1 cellular context compared by ENCODE assay signal in genomic region chr16:6483634-6484033, GRCh38.
A peak's percentile ranks its signal among the peaks of the same experiment; 100 is the strongest.
TF ChIP-seq lines count a peak whose summit lies in the region.

No MANE protein-coding gene starts in this region.

TF ChIP-seq in H1, 55 proteins besides CTCF, POLR2A, EP300 and RAD21 (continued from another document):
- TF ChIP-seq CHD1 (IDR thresholded peaks at IDR 0.05; ENCODE audit: low read depth, low read length) (no peak), ASH2L (IDR thresholded peaks at IDR 0.05; ENCODE audit: low read length) (peak; percentile 51), KDM4A (IDR thresholded peaks at IDR 0.05; ENCODE audit: low read depth, low read length, severe bottlenecking) (peak; percentile 71), TBP (IDR thresholded peaks at IDR 0.05; ENCODE audit: low read depth, low read length) (peak; percentile 61; the same call in 1 of the 2 replicates), CBX8 (IDR thresholded peaks at IDR 0.05; ENCODE audit: borderline replicate concordance, low read depth, low read length) (no peak), POU5F1 (IDR thresholded peaks at IDR 0.05; ENCODE audit: low read depth, low read length) (no peak), SIN3A (conservative IDR thresholded peaks at IDR 0.05 in 1 of 2, IDR thresholded peaks at IDR 0.05 in 1 of 2; ENCODE audit: low read depth in 1 of 2, low read length in 2 of 2) (0 out of 4 replicates have a peak, but pooled peaks of 1 of the 2 experiments have one; percentile 51), TEAD4 (IDR thresholded peaks at IDR 0.05; ENCODE audit: low read depth, low read length) (0 out of 2 replicates have a peak, but pooled peaks have one; percentile 3), RNF2 (IDR thresholded peaks at IDR 0.05; ENCODE audit: borderline replicate concordance, low read depth, low read length, missing control alignments, poor library complexity, severe bottlenecking) (no peak), BCL11A (IDR thresholded peaks at IDR 0.05; ENCODE audit: low read depth in 2 of 2, low read length in 2 of 2) (no peak), CHD7 (IDR thresholded peaks at IDR 0.05; ENCODE audit: insufficient replicate concordance, low read length) (no peak), TAF1 (IDR thresholded peaks at IDR 0.05; ENCODE audit: low read depth, low read length) (no peak), CBX5 (IDR thresholded peaks at IDR 0.05; ENCODE audit: low read depth, low read length) (no peak), RFX5 (IDR thresholded peaks at IDR 0.05; ENCODE audit: borderline replicate concordance, low read depth, low read length) (no peak), CEBPB (IDR thresholded peaks at IDR 0.05; ENCODE audit: low read depth, low read length) (no peak), SIX5 (IDR thresholded peaks at IDR 0.05; ENCODE audit: low read depth, low read length) (no peak), GTF2F1 (IDR thresholded peaks at IDR 0.05; ENCODE audit: borderline replicate concordance, low read depth, low read length) (no peak), BACH1 (IDR thresholded peaks at IDR 0.05; ENCODE audit: low read length) (no peak), SRF (IDR thresholded peaks at IDR 0.05; ENCODE audit: low read depth, low read length) (no peak), GABPA (IDR thresholded peaks at IDR 0.05; ENCODE audit: borderline replicate concordance, insufficient read depth, low read length) (peak; percentile 59; the same call in 1 of the 2 replicates), RBBP5 (IDR thresholded peaks at IDR 0.05; ENCODE audit: borderline replicate concordance, low read depth, low read length) (no peak), ZNF274 (IDR thresholded peaks at IDR 0.05; ENCODE audit: borderline replicate concordance, extremely low read depth, low read length) (no peak), PHF8 (conservative IDR thresholded peaks at IDR 0.05; ENCODE audit: low read depth, low read length) (no peak)
